ENCODE assay signal across 13 cellular contexts in genomic region chr21:38920631-38921398, GRCh38.
DNase-seq lines count a peak whose midpoint lies in the region; ATAC-seq, FAIRE-seq and TF ChIP-seq lines count a peak whose summit lies in the region.
"Had no signal": no experiment of that assay in that cellular context is flagged by ENCODE, and none has a peak within 500 bp of the region (broad histone marks: within the 10 kb centered on the region; RNA-seq: fewer than 3 reads in every experiment).

No MANE protein-coding gene starts in this region.

- peak; percentile 39 for FAIRE-seq in RCC 7860 (lab: Jason Lieb, UNC)
- FAIRE-seq: frontal cortex had no signal

- no peak overlapping the region for H3K4me3 ChIP-seq in AG09309 (ENCODE audit: control insufficient read depth, low read depth, low read length)
- H3K4me3 ChIP-seq in esophagus squamous epithelium: no peak overlapping the region

- no peak for TF ChIP-seq CTCF in AG09309 (IDR thresholded peaks at IDR 0.05; ENCODE audit: control insufficient read depth, insufficient read depth, low read depth, low read length, missing control alignments)
- TF ChIP-seq CTCF in esophagus squamous epithelium (IDR thresholded peaks at IDR 0.05): no peak

- no peaks in the 10 kb centered on the region for H3K9me3 ChIP-seq in esophagus squamous epithelium

- no peak for TF ChIP-seq POLR2A in esophagus squamous epithelium (IDR thresholded peaks at IDR 0.05)

- H3K27me3 ChIP-seq in esophagus squamous epithelium: no peaks in the 10 kb centered on the region

- peaks cover 6 to 64% (median 24%) of the 10 kb centered on the region in 3 donors for H3K4me1 ChIP-seq in esophagus squamous epithelium

- peak overlapping the region; percentile 56 to 82 (median 79) for H3K27ac ChIP-seq in esophagus squamous epithelium

- intact Hi-C loops in esophagus squamous epithelium (cut with DNase I): loop anchor here (10.0 kb wide), 1 partner anchor 64 kb away; no protein-coding TSS in a partner anchor

- WGBS in esophagus squamous epithelium, 2 donors: 19 to 22% methylated on average over 8 of the region's 8 CpGs

- ATAC-seq in HG02973 (IDR thresholded peaks at IDR 0.05; ENCODE audit: unreplicated experiment) (no peak), HG03460 (IDR thresholded peaks at IDR 0.05; ENCODE audit: unreplicated experiment) (no peak)
- ATAC-seq: WTC11 had no signal

- DNase-seq in AG09309 (ENCODE audit: low read depth) (peak; percentile 50), RCC 7860 (ENCODE audit: low spot score) (no peak), esophagus squamous epithelium (lab: John Stamatoyannopoulos, UW) (no peak), renal cortical epithelial cell (ENCODE audit: low read depth) (peak; percentile 95), NCI-H2196 treated with DMSO at 0.1 percent for 48 hours (lab: John Stamatoyannopoulos, UW; ENCODE audit: unreplicated experiment) (no peak), Kasumi-1 (lab: John Stamatoyannopoulos, UW) (no peak)
- DNase-seq: activated naive CD4-positive, alpha-beta T cell treated with anti-CD3 and anti-CD28 coated beads for 36 hours; CD4-positive, alpha-beta memory T cell; NCI-H1694 had no signal

- no peaks in the 10 kb centered on the region for H3K36me3 ChIP-seq in esophagus squamous epithelium

Comparison
In these comparisons a context has a peak if more than half of its experiments do, and no peak if none do; other contexts are left out.
1. DNase-seq: peak in AG09309 (single experiment) and renal cortical epithelial cell (single experiment); none in RCC 7860 (single experiment), esophagus squamous epithelium (single experiment), NCI-H2196 treated with DMSO at 0.1 percent for 48 hours (single experiment) and Kasumi-1 (0 of 2).